ENCODE assay signal across 2 cellular contexts in genomic region chr2:119756837-119757236, GRCh38.
A peak's percentile ranks its signal among the peaks of the same experiment; 100 is the strongest.
TF ChIP-seq lines count a peak whose summit lies in the region.

No MANE protein-coding gene starts in this region.

TF ChIP-seq in SK-N-SH, 30 proteins besides CTCF, POLR2A, EP300 and RAD21:
- TF ChIP-seq JUND (IDR thresholded peaks at IDR 0.05) (peak; percentile 29; the same call in 1 of the 2 replicates), PBX3 (IDR thresholded peaks at IDR 0.05) (no peak), FOSL2 (IDR thresholded peaks at IDR 0.05; ENCODE audit: borderline replicate concordance, low read depth) (peak; percentile 64)

TF ChIP-seq in H1, 55 proteins besides CTCF, POLR2A, EP300 and RAD21:
- TF ChIP-seq EGR1 (IDR thresholded peaks at IDR 0.05; ENCODE audit: borderline replicate concordance, low read depth, low read length): no peak
- no peak for TF ChIP-seq MAFK (IDR thresholded peaks at IDR 0.05; ENCODE audit: low read depth, low read length)
- TF ChIP-seq TEAD4 (IDR thresholded peaks at IDR 0.05; ENCODE audit: low read depth, low read length): no peak
- no peak for TF ChIP-seq KDM4A (IDR thresholded peaks at IDR 0.05; ENCODE audit: low read depth, low read length, severe bottlenecking)
- TF ChIP-seq POLR2AphosphoS5 (IDR thresholded peaks at IDR 0.05; ENCODE audit: low read depth, low read length): no peak
- no peak for TF ChIP-seq ZNF274 (IDR thresholded peaks at IDR 0.05; ENCODE audit: borderline replicate concordance, extremely low read depth, low read length)
- TF ChIP-seq CHD2 (IDR thresholded peaks at IDR 0.05; ENCODE audit: low read length): no peak
- TF ChIP-seq TBP (IDR thresholded peaks at IDR 0.05; ENCODE audit: low read depth, low read length): no peak
- no peak for TF ChIP-seq SP1 (IDR thresholded peaks at IDR 0.05; ENCODE audit: low read depth, low read length)
- no peak for TF ChIP-seq CTBP2 (IDR thresholded peaks at IDR 0.05; ENCODE audit: borderline replicate concordance, insufficient read depth, insufficient read length, low read length)
- TF ChIP-seq KDM1A (IDR thresholded peaks at IDR 0.05; ENCODE audit: borderline replicate concordance, low read length): no peak
- no peak for TF ChIP-seq TCF12 (IDR thresholded peaks at IDR 0.05; ENCODE audit: low read depth, low read length)
- no peak for TF ChIP-seq NANOG (IDR thresholded peaks at IDR 0.05; ENCODE audit: insufficient read depth, low read depth, low read length, poor library complexity, severe bottlenecking)
- TF ChIP-seq RBBP5 (IDR thresholded peaks at IDR 0.05; ENCODE audit: borderline replicate concordance, low read depth, low read length): no peak
- no peak for TF ChIP-seq GTF2F1 (IDR thresholded peaks at IDR 0.05; ENCODE audit: borderline replicate concordance, low read depth, low read length)
